Comparison of ENCODE assay signal across 1 cellular context in genomic region chr19:917323-918151, GRCh38.
TF ChIP-seq lines count a peak whose summit lies in the region.

Gene KISS1R (plus strand): TSS chr19:917333. CDS start chr19:917503, 170 bp downstream.

TF ChIP-seq in HEK293, 187 proteins besides CTCF, POLR2A, EP300 and RAD21 (continued from another document and continues in another):
- TF ChIP-seq PRDM10 (tag by site-specific recombination; IDR thresholded peaks at IDR 0.05), result no peak
- TF ChIP-seq ZNF501 (tag by site-specific recombination; IDR thresholded peaks at IDR 0.05), result no peak
- no peak for TF ChIP-seq ZNF521 (tag by site-specific recombination; IDR thresholded peaks at IDR 0.05)
- TF ChIP-seq ZNF549 (tag by site-specific recombination; IDR thresholded peaks at IDR 0.05), result no peak
- no peak for TF ChIP-seq ZNF660 (tag by site-specific recombination; IDR thresholded peaks at IDR 0.05)
- TF ChIP-seq ZNF10 (tag by site-specific recombination; IDR thresholded peaks at IDR 0.05), result peak; percentile 51
- TF ChIP-seq ZNF214 (tag by site-specific recombination; IDR thresholded peaks at IDR 0.05; ENCODE audit: borderline replicate concordance), result no peak
- no peak for TF ChIP-seq HOXC10 (CRISPR knock-in tag; IDR thresholded peaks at IDR 0.05)
- TF ChIP-seq, protein P1, sequence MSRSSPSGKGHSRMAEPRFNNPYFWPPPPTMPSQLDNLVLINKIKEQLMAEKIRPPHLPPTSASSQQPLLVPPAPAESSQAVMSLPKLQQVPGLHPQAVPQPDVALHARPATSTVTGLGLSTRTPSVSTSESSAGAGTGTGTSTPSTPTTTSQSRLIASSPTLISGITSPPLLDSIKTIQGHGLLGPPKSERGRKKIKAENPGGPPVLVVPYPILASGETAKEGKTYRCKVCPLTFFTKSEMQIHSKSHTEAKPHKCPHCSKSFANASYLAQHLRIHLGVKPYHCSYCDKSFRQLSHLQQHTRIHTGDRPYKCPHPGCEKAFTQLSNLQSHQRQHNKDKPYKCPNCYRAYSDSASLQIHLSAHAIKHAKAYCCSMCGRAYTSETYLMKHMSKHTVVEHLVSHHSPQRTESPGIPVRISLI (tag by site-specific recombination; IDR thresholded peaks at IDR 0.05), result no peak
- no peak for TF ChIP-seq ZNF776 (tag by site-specific recombination; IDR thresholded peaks at IDR 0.05; ENCODE audit: borderline replicate concordance)
- TF ChIP-seq ZNF26 (tag by site-specific recombination; IDR thresholded peaks at IDR 0.05), result no peak
- peak; percentile 36 for TF ChIP-seq ZNF654 (tag by site-specific recombination; IDR thresholded peaks at IDR 0.05; ENCODE audit: low read depth)
- peak; percentile 75 for TF ChIP-seq ZNF629 (tag by site-specific recombination; IDR thresholded peaks at IDR 0.05)
- TF ChIP-seq ZNF133 (tag by site-specific recombination; IDR thresholded peaks at IDR 0.05), result no peak
- no peak for TF ChIP-seq GLI2 (tag by site-specific recombination; IDR thresholded peaks at IDR 0.05; ENCODE audit: borderline replicate concordance, low read depth)
- TF ChIP-seq, protein P2, sequence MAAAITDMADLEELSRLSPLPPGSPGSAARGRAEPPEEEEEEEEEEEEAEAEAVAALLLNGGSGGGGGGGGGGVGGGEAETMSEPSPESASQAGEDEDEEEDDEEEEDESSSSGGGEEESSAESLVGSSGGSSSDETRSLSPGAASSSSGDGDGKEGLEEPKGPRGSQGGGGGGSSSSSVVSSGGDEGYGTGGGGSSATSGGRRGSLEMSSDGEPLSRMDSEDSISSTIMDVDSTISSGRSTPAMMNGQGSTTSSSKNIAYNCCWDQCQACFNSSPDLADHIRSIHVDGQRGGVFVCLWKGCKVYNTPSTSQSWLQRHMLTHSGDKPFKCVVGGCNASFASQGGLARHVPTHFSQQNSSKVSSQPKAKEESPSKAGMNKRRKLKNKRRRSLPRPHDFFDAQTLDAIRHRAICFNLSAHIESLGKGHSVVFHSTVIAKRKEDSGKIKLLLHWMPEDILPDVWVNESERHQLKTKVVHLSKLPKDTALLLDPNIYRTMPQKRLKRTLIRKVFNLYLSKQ (tag by site-specific recombination; IDR thresholded peaks at IDR 0.05; ENCODE audit: borderline replicate concordance), result no peak
- TF ChIP-seq ZNF658 (tag by site-specific recombination; IDR thresholded peaks at IDR 0.05), result no peak
- no peak for TF ChIP-seq ZBTB6 (tag by site-specific recombination; IDR thresholded peaks at IDR 0.05)
- no peak for TF ChIP-seq ZNF580 (tag by site-specific recombination; IDR thresholded peaks at IDR 0.05)
- TF ChIP-seq ZNF211 (tag by site-specific recombination; IDR thresholded peaks at IDR 0.05; ENCODE audit: low read depth), result no peak
- TF ChIP-seq ZNF394 (tag by site-specific recombination; IDR thresholded peaks at IDR 0.05; ENCODE audit: borderline replicate concordance), result no peak
- TF ChIP-seq ZNF473 (tag by site-specific recombination; IDR thresholded peaks at IDR 0.05), result no peak
- no peak for TF ChIP-seq ZNF354C (tag by site-specific recombination; IDR thresholded peaks at IDR 0.05; ENCODE audit: borderline replicate concordance, low read depth)
- no peak for TF ChIP-seq ZNF302 (tag by site-specific recombination; IDR thresholded peaks at IDR 0.05; ENCODE audit: low read depth)
- TF ChIP-seq ZIC2 (tag by site-specific recombination; IDR thresholded peaks at IDR 0.05), result peak; percentile 66
- TF ChIP-seq SP7 (tag by site-specific recombination; IDR thresholded peaks at IDR 0.05), result no peak; the same call in 1 of the 2 replicates
- no peak for TF ChIP-seq GLI4 (tag by site-specific recombination; IDR thresholded peaks at IDR 0.05)
- no peak for TF ChIP-seq ZNF23 (tag by site-specific recombination; IDR thresholded peaks at IDR 0.05; ENCODE audit: borderline replicate concordance)
- no peak for TF ChIP-seq SCRT1 (tag by site-specific recombination; IDR thresholded peaks at IDR 0.05; ENCODE audit: borderline replicate concordance)
- no peak for TF ChIP-seq GFI1B (tag by site-specific recombination; IDR thresholded peaks at IDR 0.05)
- TF ChIP-seq ZNF223 (tag by site-specific recombination; IDR thresholded peaks at IDR 0.05), result no peak
- no peak for TF ChIP-seq YY2 (tag by site-specific recombination; IDR thresholded peaks at IDR 0.05)
- TF ChIP-seq, protein P3, sequence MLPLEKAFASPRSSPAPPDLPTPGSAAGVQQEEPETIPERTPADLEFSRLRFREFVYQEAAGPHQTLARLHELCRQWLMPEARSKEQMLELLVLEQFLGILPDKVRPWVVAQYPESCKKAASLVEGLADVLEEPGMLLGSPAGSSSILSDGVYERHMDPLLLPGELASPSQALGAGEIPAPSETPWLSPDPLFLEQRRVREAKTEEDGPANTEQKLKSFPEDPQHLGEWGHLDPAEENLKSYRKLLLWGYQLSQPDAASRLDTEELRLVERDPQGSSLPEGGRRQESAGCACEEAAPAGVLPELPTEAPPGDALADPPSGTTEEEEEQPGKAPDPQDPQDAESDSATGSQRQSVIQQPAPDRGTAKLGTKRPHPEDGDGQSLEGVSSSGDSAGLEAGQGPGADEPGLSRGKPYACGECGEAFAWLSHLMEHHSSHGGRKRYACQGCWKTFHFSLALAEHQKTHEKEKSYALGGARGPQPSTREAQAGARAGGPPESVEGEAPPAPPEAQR (tag by site-specific recombination; IDR thresholded peaks at IDR 0.05), result no peak
- TF ChIP-seq SP3 (tag by site-specific recombination; IDR thresholded peaks at IDR 0.05), result peak; percentile 6; the same call in 1 of the 2 replicates
- TF ChIP-seq, protein P4, sequence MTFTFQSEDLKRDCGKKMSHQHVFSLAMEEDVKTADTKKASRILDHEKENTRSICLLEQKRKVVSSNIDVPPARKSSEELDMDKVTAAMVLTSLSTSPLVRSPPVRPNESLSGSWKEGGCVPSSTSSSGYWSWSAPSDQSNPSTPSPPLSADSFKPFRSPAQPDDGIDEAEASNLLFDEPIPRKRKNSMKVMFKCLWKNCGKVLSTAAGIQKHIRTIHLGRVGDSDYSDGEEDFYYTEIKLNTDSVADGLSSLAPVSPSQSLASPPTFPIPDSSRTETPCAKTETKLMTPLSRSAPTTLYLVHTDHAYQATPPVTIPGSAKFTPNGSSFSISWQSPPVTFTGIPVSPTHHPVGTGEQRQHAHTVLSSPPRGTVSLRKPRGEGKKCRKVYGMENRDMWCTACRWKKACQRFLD (tag by site-specific recombination; IDR thresholded peaks at IDR 0.05), result no peak
- TF ChIP-seq ZSCAN30 (tag by site-specific recombination; IDR thresholded peaks at IDR 0.05), result no peak
- peak; percentile 39; the same call in 1 of the 2 replicates for TF ChIP-seq GLIS2 (tag by site-specific recombination; IDR thresholded peaks at IDR 0.05)
- TF ChIP-seq OSR2 (tag by site-specific recombination; IDR thresholded peaks at IDR 0.05), result no peak; the same call in 1 of the 2 replicates
- TF ChIP-seq KLF7 (tag by site-specific recombination; IDR thresholded peaks at IDR 0.05; ENCODE audit: borderline replicate concordance), result no peak
- TF ChIP-seq, protein P5, sequence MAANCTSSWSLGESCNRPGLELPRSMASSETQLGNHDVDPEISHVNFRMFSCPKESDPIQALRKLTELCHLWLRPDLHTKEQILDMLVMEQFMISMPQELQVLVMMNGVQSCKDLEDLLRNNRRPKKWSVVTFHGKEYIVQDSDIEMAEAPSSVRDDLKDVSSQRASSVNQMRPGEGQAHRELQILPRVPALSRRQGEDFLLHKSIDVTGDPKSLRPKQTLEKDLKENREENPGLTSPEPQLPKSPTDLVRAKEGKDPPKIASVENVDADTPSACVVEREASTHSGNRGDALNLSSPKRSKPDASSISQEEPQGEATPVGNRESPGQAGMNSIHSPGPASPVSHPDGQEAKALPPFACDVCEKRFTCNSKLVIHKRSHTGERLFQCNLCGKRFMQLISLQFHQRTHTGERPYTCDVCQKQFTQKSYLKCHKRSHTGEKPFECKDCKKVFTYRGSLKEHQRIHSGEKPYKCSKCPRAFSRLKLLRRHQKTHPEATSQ (tag by site-specific recombination; IDR thresholded peaks at IDR 0.05), result peak; percentile 60; the same call in 1 of the 2 replicates
- TF ChIP-seq ZNF510 (tag by site-specific recombination; IDR thresholded peaks at IDR 0.05; ENCODE audit: insufficient replicate concordance), result no peak
- TF ChIP-seq ZNF561 (tag by site-specific recombination; IDR thresholded peaks at IDR 0.05; ENCODE audit: borderline replicate concordance), result no peak
- TF ChIP-seq MYNN (tag by site-specific recombination; IDR thresholded peaks at IDR 0.05; ENCODE audit: borderline replicate concordance), result no peak
- TF ChIP-seq, protein P6, sequence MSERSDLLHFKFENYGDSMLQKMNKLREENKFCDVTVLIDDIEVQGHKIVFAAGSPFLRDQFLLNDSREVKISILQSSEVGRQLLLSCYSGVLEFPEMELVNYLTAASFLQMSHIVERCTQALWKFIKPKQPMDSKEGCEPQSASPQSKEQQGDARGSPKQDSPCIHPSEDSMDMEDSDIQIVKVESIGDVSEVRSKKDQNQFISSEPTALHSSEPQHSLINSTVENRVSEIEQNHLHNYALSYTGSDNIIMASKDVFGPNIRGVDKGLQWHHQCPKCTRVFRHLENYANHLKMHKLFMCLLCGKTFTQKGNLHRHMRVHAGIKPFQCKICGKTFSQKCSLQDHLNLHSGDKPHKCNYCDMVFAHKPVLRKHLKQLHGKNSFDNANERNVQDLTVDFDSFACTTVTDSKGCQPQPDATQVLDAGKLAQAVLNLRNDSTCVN (tag by site-specific recombination; optimal IDR thresholded peaks at IDR 0.05), result peak; percentile 58
- peak; percentile 34; the same call in 1 of the 2 replicates for TF ChIP-seq ZNF76 (tag by site-specific recombination; IDR thresholded peaks at IDR 0.05; ENCODE audit: borderline replicate concordance, low read depth)
- TF ChIP-seq ZNF146 (tag by site-specific recombination; IDR thresholded peaks at IDR 0.05), result no peak
- TF ChIP-seq SP2 (tag by site-specific recombination; IDR thresholded peaks at IDR 0.05), result peak; percentile 15; the same call in 1 of the 2 replicates
- no peak for TF ChIP-seq ZNF585B (tag by site-specific recombination; IDR thresholded peaks at IDR 0.05)
- TF ChIP-seq BCL11B (tag by site-specific recombination; IDR thresholded peaks at IDR 0.05; ENCODE audit: low read depth), result 0 out of 2 replicates have a peak, but pooled peaks have one; percentile 15
- TF ChIP-seq, protein P7, sequence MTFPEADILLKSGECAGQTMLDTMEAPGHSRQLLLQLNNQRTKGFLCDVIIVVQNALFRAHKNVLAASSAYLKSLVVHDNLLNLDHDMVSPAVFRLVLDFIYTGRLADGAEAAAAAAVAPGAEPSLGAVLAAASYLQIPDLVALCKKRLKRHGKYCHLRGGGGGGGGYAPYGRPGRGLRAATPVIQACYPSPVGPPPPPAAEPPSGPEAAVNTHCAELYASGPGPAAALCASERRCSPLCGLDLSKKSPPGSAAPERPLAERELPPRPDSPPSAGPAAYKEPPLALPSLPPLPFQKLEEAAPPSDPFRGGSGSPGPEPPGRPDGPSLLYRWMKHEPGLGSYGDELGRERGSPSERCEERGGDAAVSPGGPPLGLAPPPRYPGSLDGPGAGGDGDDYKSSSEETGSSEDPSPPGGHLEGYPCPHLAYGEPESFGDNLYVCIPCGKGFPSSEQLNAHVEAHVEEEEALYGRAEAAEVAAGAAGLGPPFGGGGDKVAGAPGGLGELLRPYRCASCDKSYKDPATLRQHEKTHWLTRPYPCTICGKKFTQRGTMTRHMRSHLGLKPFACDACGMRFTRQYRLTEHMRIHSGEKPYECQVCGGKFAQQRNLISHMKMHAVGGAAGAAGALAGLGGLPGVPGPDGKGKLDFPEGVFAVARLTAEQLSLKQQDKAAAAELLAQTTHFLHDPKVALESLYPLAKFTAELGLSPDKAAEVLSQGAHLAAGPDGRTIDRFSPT (tag by site-specific recombination; IDR thresholded peaks at IDR 0.05), result no peak; the same call in 1 of the 2 replicates
- no peak for TF ChIP-seq ZNF140 (tag by site-specific recombination; IDR thresholded peaks at IDR 0.05)
- no peak for TF ChIP-seq ZFP37 (tag by site-specific recombination; IDR thresholded peaks at IDR 0.05)
